ENCODE assay signal across 19 cellular contexts in the genomic region with DNA sequence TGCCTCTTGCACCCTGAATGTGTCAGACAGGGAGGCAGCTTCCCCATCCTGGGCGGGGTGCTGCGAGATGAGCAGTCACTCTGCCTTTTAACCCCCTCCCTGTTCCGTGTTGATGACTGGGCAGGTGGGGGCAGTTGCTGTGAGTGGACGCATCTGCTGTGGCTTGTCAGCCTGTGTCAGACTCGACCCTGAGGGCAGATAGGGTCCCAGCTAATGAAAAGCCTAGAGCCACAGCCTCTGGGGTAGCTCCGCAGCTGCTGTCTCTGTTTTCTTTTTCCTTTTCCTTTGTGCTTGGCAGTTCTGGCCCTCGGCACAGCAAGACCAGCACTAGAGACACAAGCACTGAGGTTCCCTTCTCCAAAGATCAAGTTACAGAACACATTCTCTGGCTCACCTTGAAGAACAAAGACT. TPM values are rescaled to one million over a fixed set of nuclear protein-coding genes. Genes with fewer than 3 reads are reported as not detected.
A peak's percentile ranks its signal among the peaks of the same experiment; 100 is the strongest.
DNase-seq lines count a peak whose midpoint lies in the region; ATAC-seq and TF ChIP-seq lines count a peak whose summit lies in the region.
"Had no signal": no experiment of that assay in that cellular context is flagged by ENCODE, and none has a peak within 500 bp of the region (broad histone marks: within the 10 kb centered on the region; RNA-seq: fewer than 3 reads in every experiment).

No MANE protein-coding gene starts in this region.

- ATAC-seq in GM18511 (IDR thresholded peaks at IDR 0.05; ENCODE audit: unreplicated experiment): no peak
- ATAC-seq: T-cell had no signal

- no peak overlapping the region for H3K9ac ChIP-seq in endodermal cell (ENCODE audit: extremely low read depth, low read length, poor library complexity, severe bottlenecking)

- peak overlapping the region; percentile 97 for H3K27ac ChIP-seq in endodermal cell (ENCODE audit: low read depth, low read length)
- H3K27ac ChIP-seq: coronary artery, lower lobe of right lung, neutrophil, Peyer's patch, transverse colon had no signal

- H3K36me3 Mint-ChIP-seq in endodermal cell (ENCODE audit: low read depth): no peaks in the 10 kb centered on the region
- H3K36me3 Mint-ChIP-seq: T-cell had no signal

- peaks cover 50% of the 10 kb centered on the region for H3K27me3 Mint-ChIP-seq in endodermal cell (ENCODE audit: insufficient read depth)

- peaks cover 54% of the 10 kb centered on the region for H3K4me1 Mint-ChIP-seq in endodermal cell

- H3K36me3 ChIP-seq in endodermal cell (ENCODE audit: control insufficient read depth, insufficient read depth, low read length): no peaks in the 10 kb centered on the region
- H3K36me3 ChIP-seq: lower lobe of right lung, neutrophil, Peyer's patch, transverse colon had no signal

- peaks cover 4% of the 10 kb centered on the region for H3K27me3 ChIP-seq in endodermal cell (ENCODE audit: control insufficient read depth, insufficient read depth, low read length, poor library complexity, severe bottlenecking)
- H3K27me3 ChIP-seq: Peyer's patch had no signal

- no peak overlapping the region for H3K4me3 ChIP-seq in endodermal cell (ENCODE audit: low read length)
- H3K4me3 ChIP-seq: coronary artery, lower lobe of right lung, Peyer's patch, transverse colon had no signal

- H3K4me3 Mint-ChIP-seq in endodermal cell: peak overlapping the region; percentile 17
- H3K4me3 Mint-ChIP-seq: T-cell had no signal

- DNase-seq in EH (ENCODE audit: low read depth) (peak; percentile 12), NCI-H187 (lab: John Stamatoyannopoulos, UW) (peak; percentile 16 to 27), endodermal cell (peak; percentile 82), myocyte (ENCODE audit: low read depth) (peak; percentile 92), HuH-7.5 (ENCODE audit: low spot score) (no peak), T1000 (lab: John Stamatoyannopoulos, UW) (no peak), DMS153 (lab: John Stamatoyannopoulos, UW) (no peak)
- DNase-seq: activated effector memory CD4-positive, alpha-beta T cell treated with Interleukin-2 at 50 U/mL for 16 hours; anterior cingulate cortex; hippocampal formation; lower lobe of right lung; NCI-H1436 treated with DMSO at 0.1 percent for 48 hours; NCI-H526 treated with DMSO at 0.1 percent for 48 hours; Peyer's patch; T-cell; transverse colon had no signal

- no peaks in the 10 kb centered on the region for H3K9me3 Mint-ChIP-seq in endodermal cell
- H3K9me3 Mint-ChIP-seq: T-cell had no signal

- peak overlapping the region; percentile 48 for H3K27ac Mint-ChIP-seq in endodermal cell
- H3K27ac Mint-ChIP-seq: T-cell had no signal

- 16% methylated on average over 6 to 7 of the region's 7 CpGs for WGBS in endodermal cell (ENCODE audit: insufficient coverage in 1 of 2, insufficient read length in 1 of 2), 2 experiments

- no peaks in the 10 kb centered on the region for H3K9me3 ChIP-seq in endodermal cell (ENCODE audit: control insufficient read depth, low read length)
- H3K9me3 ChIP-seq: lower lobe of right lung, neutrophil, Peyer's patch, transverse colon had no signal

- peaks cover 22% of the 10 kb centered on the region for H3K4me1 ChIP-seq in endodermal cell (ENCODE audit: control insufficient read depth, insufficient read depth, low read length)
- H3K4me1 ChIP-seq: lower lobe of right lung, Peyer's patch had no signal

- TF ChIP-seq CTCF in endodermal cell (conservative IDR thresholded peaks at IDR 0.05): no peak

RNA-seq across cellular contexts. Expression of a gene that starts 43.0 kb away (rescaled TPM):
- 10 to 100 TPM; 16.3 to 17.2 TPM for total RNA-seq in endodermal cell
- polyA plus RNA-seq in endodermal cell (2013, experiment 1 of 2): 13.2 TPM
- polyA plus RNA-seq in endodermal cell (2013, experiment 2 of 2): 13.6 TPM
- 13.4 and 16.5 TPM in 2 replicates for total RNA-seq in myocyte
- polyA plus RNA-seq in myocyte (2012): 5.0 TPM

Comparison
In these comparisons a context has a peak if more than half of its experiments do, and no peak if none do; other contexts are left out.
1. DNase-seq: peak in EH (single experiment), NCI-H187 (2 of 2), endodermal cell (single experiment) and myocyte (single experiment); none in HuH-7.5 (single experiment), T1000 (single experiment) and DMS153 (single experiment).